9 cellular contexts compared by ENCODE assay signal in genomic region chr2:119177838-119178190, GRCh38. TPM values are rescaled to one million over a fixed set of nuclear protein-coding genes. Genes with fewer than 3 reads are reported as not detected.
"Had no signal": no experiment of that assay in that cellular context is flagged by ENCODE, and none has a peak within 500 bp of the region (broad histone marks: within the 10 kb centered on the region; RNA-seq: fewer than 3 reads in every experiment).

No MANE protein-coding gene starts in this region.

- H3K4me1 ChIP-seq: HAP-1 had no signal

- H3K9me3 ChIP-seq: HAP-1 had no signal

- H2AFZ ChIP-seq: GM23338 had no signal

- H3K4me2 ChIP-seq: GM23338 had no signal

- DNase-seq: H7, HFFc6, KBM-7 had no signal

- H3K36me3 ChIP-seq: HAP-1 had no signal

- H3K4me3 ChIP-seq: GM23338, HAP-1 had no signal

- FAIRE-seq: HTR-8/SVneo had no signal

RNA-seq across cellular contexts. Expression of gene C1QL2, which starts 19.3 kb away (rescaled TPM):
- total RNA-seq: H4, HFFc6, HT-29 had no signal
- polyA plus RNA-seq: IgD-negative memory B cell had no signal
